8 cellular contexts compared by ENCODE assay signal in the genomic region with DNA sequence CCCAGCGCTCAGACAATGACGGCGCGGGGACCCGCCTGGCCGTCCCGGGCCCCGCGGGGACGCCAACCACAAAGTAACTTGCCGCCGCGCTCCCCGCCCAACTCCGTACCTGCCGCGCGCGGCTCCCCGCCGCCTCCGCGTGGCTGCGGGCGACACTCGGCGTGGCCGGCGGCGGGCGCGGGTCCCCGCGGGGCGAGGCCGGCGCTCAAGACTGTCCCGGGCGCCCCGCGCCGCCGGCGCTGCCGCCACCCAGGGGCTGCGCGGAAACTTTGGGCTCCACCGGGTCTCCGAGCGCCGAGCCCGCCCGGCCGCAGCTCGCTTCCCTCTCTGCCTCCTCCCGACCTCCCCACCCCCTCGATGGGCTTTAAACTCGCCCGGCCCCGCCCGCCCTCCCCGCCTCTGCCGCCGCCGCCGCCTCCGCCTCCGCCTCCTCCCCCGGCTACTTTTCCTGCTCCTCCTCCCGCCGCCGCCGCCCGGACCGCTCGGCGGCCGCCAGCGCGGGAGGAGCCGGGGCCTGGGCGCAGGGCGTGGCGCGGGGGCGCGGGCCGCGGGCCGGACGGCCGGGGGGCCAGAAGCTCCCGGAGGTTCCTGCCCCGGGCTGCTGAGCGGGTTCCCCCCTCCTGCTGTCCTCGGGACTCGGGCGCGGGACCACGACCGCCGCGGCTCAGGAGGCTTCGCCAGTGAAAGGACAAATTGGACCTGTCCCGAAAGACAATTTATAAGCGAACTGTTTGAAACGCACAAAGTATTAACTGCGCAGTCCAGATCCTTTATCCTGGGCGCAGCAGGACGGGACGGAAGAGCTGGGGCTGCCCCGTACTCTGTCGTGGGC.
DNase-seq lines count a peak whose midpoint lies in the region; ATAC-seq and TF ChIP-seq lines count a peak whose summit lies in the region.

No MANE protein-coding gene starts in this region.

- no peak overlapping the region for H3K27ac Mint-ChIP-seq in T-helper 2 cell treated with Interferon-gamma antibody and Interleukin-4, amounts not matched to agents 5 μg/mL and 100 μg/mL, for 36 hours

- H3K4me3 ChIP-seq in AG09309 (ENCODE audit: control insufficient read depth, low read depth, low read length) (peak overlapping the region; percentile 64), HL-60 (replicated peaks; ENCODE audit: insufficient read depth, low read length) (peak overlapping the region; percentile 52)

- no peak overlapping the region for H3K27ac ChIP-seq in HL-60 (replicated peaks)

- H3K4me1 Mint-ChIP-seq in T-helper 2 cell treated with Interferon-gamma antibody and Interleukin-4, amounts not matched to agents 5 μg/mL and 100 μg/mL, for 36 hours (ENCODE audit: low read depth), result peaks cover 3% of the 10 kb centered on the region

- no peaks in the 10 kb centered on the region for H3K9me3 Mint-ChIP-seq in T-helper 2 cell treated with Interferon-gamma antibody and Interleukin-4, amounts not matched to agents 5 μg/mL and 100 μg/mL, for 36 hours

- peaks cover 56% of the 10 kb centered on the region for H3K27me3 Mint-ChIP-seq in T-helper 2 cell treated with Interferon-gamma antibody and Interleukin-4, amounts not matched to agents 5 μg/mL and 100 μg/mL, for 36 hours (ENCODE audit: low read depth)

- H3K4me3 Mint-ChIP-seq in T-helper 2 cell treated with Interferon-gamma antibody and Interleukin-4, amounts not matched to agents 5 μg/mL and 100 μg/mL, for 36 hours, result peak overlapping the region; percentile 68

- TF ChIP-seq CTCF in AG09309 (IDR thresholded peaks at IDR 0.05; ENCODE audit: control insufficient read depth, insufficient read depth, low read depth, low read length, missing control alignments), result no peak
- no peak for TF ChIP-seq CTCF in HL-60 (IDR thresholded peaks at IDR 0.05; ENCODE audit: insufficient read depth, low read length)

- no peak for DNase-seq in AG09309 (ENCODE audit: low read depth)
- DNase-seq in HL-60 (ENCODE audit: low read depth in 1 of 2, low spot score in 1 of 2), result peak in 1 of 2 experiments; percentile 63
- peak; percentile 17 for DNase-seq in T-helper 2 cell treated with Interferon-gamma antibody and Interleukin-4, amounts not matched to agents 5 μg/mL and 100 μg/mL, for 36 hours (ENCODE audit: low spot score)
- DNase-seq in central memory CD4-positive, alpha-beta T cell, result peak; percentile 28
- DNase-seq in islet precursor cell, result peak; percentile 85
- DNase-seq in stimulated activated CD4-positive, alpha-beta T cell treated with anti-CD3 and anti-CD28 coated beads, Interleukin-4, amount 100 ng/mL, for 1 hour, result peak; percentile 25

- ATAC-seq in GM18861 (IDR thresholded peaks at IDR 0.05; ENCODE audit: unreplicated experiment) (no peak), HG02884 (IDR thresholded peaks at IDR 0.05; ENCODE audit: unreplicated experiment) (no peak)

- no peaks in the 10 kb centered on the region for H3K27me3 ChIP-seq in HL-60 (ENCODE audit: insufficient read depth, poor library complexity, severe bottlenecking)

- H3K36me3 Mint-ChIP-seq in T-helper 2 cell treated with Interferon-gamma antibody and Interleukin-4, amounts not matched to agents 5 μg/mL and 100 μg/mL, for 36 hours (ENCODE audit: low read depth), result no peaks in the 10 kb centered on the region
